Comparison of ENCODE assay signal across 13 cellular contexts in the genomic region with DNA sequence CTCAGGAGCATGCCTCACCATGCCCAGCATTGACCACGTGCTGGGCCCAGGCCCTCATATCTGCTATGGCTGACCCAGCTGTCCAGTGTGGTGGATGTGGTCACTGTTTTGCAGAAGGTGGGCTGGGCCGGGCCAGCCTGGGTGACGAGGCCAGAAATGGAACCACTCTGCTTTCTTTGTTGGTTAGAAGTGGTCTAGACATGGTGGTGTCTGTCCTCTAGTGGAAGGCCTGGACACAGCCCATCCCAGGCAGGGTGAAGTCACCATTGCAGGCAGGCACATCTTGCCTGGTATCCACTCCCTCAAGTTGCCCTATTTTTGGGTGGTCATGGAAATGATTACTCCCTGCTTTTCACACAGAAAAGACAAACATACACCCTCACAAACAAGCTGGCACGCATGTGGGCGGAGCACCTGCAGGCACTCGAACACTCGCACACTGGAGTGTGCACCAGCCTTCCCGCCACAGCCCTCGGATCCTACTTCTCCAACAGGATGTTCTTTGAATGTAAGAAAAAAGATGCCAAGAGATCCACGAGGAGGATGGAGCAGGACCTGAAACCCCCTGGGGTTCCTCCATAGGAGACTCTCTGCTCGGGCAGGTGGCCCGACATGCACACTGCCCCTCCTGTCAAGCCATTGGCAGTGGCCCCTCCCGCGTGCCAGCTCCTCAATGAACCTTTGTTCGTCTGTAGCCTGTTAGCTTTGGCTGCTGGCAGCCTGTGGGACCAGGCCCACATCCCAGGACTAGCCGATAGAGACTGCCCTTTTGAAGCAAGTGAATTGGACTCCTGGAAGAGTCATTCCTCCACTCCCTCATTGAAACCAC. TPM values are rescaled to one million over a fixed set of nuclear protein-coding genes. Genes with fewer than 3 reads are reported as not detected.
DNase-seq lines count a peak whose midpoint lies in the region; ATAC-seq and TF ChIP-seq lines count a peak whose summit lies in the region.
"Had no signal": no experiment of that assay in that cellular context is flagged by ENCODE, and none has a peak within 500 bp of the region (broad histone marks: within the 10 kb centered on the region; RNA-seq: fewer than 3 reads in every experiment).

No MANE protein-coding gene starts in this region.

- no peaks in the 10 kb centered on the region for H3K27me3 ChIP-seq in RWPE2 (ENCODE audit: insufficient read depth, poor library complexity, severe bottlenecking)

- intact Hi-C loops in Right ventricle myocardium superior (cut with DNase I) (no loop called here), posterior vena cava (cut with DNase I) (no loop called here)

- peaks cover 4% of the 10 kb centered on the region for H3K9me3 ChIP-seq in RWPE2 (ENCODE audit: severe bottlenecking)

- TF ChIP-seq CTCF in GM12865 (IDR thresholded peaks at IDR 0.05; ENCODE audit: insufficient read depth, low read depth, low read length, missing control alignments) (peak; percentile 3), RWPE2 (IDR thresholded peaks at IDR 0.05; ENCODE audit: poor library complexity, severe bottlenecking) (peak; percentile 23)

- H3K4me3 ChIP-seq in GM12865 (ENCODE audit: low read depth, low read length) = no peak overlapping the region
- no peak overlapping the region for H3K4me3 ChIP-seq in RWPE2 (ENCODE audit: severe bottlenecking)

- ATAC-seq in RWPE2 (ENCODE audit: low read depth) (peak; percentile 18; the same call in 1 of the 3 replicates), Right ventricle myocardium superior (ENCODE audit: poor library complexity) (peak; percentile 26), HG03196 (IDR thresholded peaks at IDR 0.05; ENCODE audit: unreplicated experiment) (no peak), GM21786 (IDR thresholded peaks at IDR 0.05; ENCODE audit: unreplicated experiment) (no peak), HG02840 (IDR thresholded peaks at IDR 0.05; ENCODE audit: low FRiP score, unreplicated experiment) (no peak)

- H3K4me1 ChIP-seq in RWPE2 (ENCODE audit: insufficient read depth, poor library complexity, severe bottlenecking) = peaks cover 20% of the 10 kb centered on the region

- H3K36me3 ChIP-seq in RWPE2 (ENCODE audit: low read depth) = peaks cover 17% of the 10 kb centered on the region

- DNase-seq in GM12865 (ENCODE audit: low read depth) = no peak
- DNase-seq in RWPE2 (ENCODE audit: low spot score) = no peak
- no peak for DNase-seq in Right ventricle myocardium superior
- peak; percentile 66 for DNase-seq in posterior vena cava (ENCODE audit: low spot score)
- no peak for DNase-seq in NCI-H2227 treated with DMSO at 0.1 percent for 48 hours (lab: John Stamatoyannopoulos, UW)
- DNase-seq: activated CD4-positive, CD25-positive, alpha-beta regulatory T cell; immature natural killer cell; NCI-H446 treated with DMSO at 0.1 percent for 48 hours had no signal

- H3K27ac ChIP-seq in RWPE2 (ENCODE audit: poor library complexity, severe bottlenecking) = no peak overlapping the region

RNA-seq across cellular contexts. Expression of a gene that starts 38.4 kb away (rescaled TPM):
- total RNA-seq in Right ventricle myocardium superior (22.6 TPM), posterior vena cava (10 to 100 TPM; 78.3 to 81.4 TPM)

RNA-seq across cellular contexts. Expression of a gene that starts 57.1 kb away (rescaled TPM):
- not detected for total RNA-seq in Right ventricle myocardium superior
- not detected for total RNA-seq in posterior vena cava
- total RNA-seq: astrocyte, Daoy had no signal

Comparison
In these comparisons a context has a peak if more than half of its experiments do, and no peak if none do; other contexts are left out.
1. ATAC-seq: peak in RWPE2 (single experiment) and Right ventricle myocardium superior (single experiment); none in HG03196 (single experiment), GM21786 (single experiment) and HG02840 (single experiment).